Comparison of ENCODE assay signal across 1 cellular context in genomic region chr11:77876045-77876444, GRCh38.
TF ChIP-seq lines count a peak whose summit lies in the region.

No MANE protein-coding gene starts in this region.

TF ChIP-seq in GM23338, 12 proteins besides CTCF, POLR2A, EP300 and RAD21 (continued from another document):
- TF ChIP-seq ZNF462 (CRISPR knock-in tag; IDR thresholded peaks at IDR 0.05) (no peak), REST (IDR thresholded peaks at IDR 0.05; ENCODE audit: unreplicated experiment) (no peak), ZNF114 (CRISPR knock-in tag; IDR thresholded peaks at IDR 0.05) (no peak), POLR2AphosphoS5 (IDR thresholded peaks at IDR 0.05; ENCODE audit: low read depth) (no peak), NANOG (IDR thresholded peaks at IDR 0.05; ENCODE audit: borderline replicate concordance) (no peak), JUNB (IDR thresholded peaks at IDR 0.05; ENCODE audit: unreplicated experiment) (no peak)
